19 cellular contexts compared by ENCODE assay signal in the genomic region with DNA sequence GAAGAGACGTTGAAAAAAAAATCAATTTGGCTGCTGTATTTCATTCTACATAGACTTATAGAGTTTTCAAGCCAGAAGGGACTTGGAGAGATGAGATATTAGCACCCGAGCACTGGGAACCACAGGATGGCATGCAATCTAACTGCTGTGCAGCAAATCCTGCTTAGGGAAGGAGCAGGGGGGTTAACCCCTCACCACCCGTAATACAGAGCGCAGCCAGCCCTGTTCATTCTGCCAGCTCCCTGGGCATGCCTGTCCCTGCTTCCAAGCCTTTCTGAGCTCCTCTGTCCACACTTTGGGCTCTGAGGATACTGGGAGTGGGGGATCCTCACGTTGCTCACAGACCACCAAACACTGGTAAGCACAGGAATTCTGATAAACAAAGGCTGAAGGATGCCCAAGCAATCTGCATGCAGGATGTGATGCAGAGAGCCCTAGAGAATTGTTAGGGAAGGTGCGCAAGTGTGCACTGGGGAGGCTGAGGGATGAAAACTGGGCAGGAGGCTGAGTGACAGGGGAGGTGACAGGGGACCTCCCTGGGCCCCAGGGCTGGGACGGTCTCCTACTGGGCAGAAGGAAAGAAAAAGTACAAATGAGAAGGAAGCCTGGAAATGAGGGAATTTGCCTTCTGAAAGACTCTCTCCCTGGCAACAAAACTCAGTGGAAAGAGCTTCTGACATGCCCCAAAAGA.
"Had no signal": no experiment of that assay in that cellular context is flagged by ENCODE, and none has a peak within 500 bp of the region (broad histone marks: within the 10 kb centered on the region; RNA-seq: fewer than 3 reads in every experiment).

No MANE protein-coding gene starts in this region.

- H3K4me3 Mint-ChIP-seq: activated B cell treated with CpG ODN at 0.5 μM for 24 hours; activated CD4-positive, alpha-beta memory T cell treated with anti-CD3 and anti-CD28 coated beads, Interleukin-2, amount 10 ng/mL, durations not matched to agents 7 days and 5 days; activated naive CD8-positive, alpha-beta T cell treated with anti-CD3 and anti-CD28 coated beads for 36 hours; activated T-helper 17 cell treated with anti-CD3 and anti-CD28 coated beads, Interleukin-2, amount 50 U/mL, for 72 hours; T-helper 2 cell treated with Interferon-gamma antibody and Interleukin-4, amounts not matched to agents 5 μg/mL and 100 μg/mL, for 36 hours had no signal

- H3K4me1 ChIP-seq: spleen, tibial artery, uterus had no signal

- H3K27ac Mint-ChIP-seq: activated B cell treated with CpG ODN at 0.5 μM for 24 hours; activated CD4-positive, alpha-beta memory T cell treated with anti-CD3 and anti-CD28 coated beads, Interleukin-2, amount 10 ng/mL, durations not matched to agents 7 days and 5 days; activated naive CD8-positive, alpha-beta T cell treated with anti-CD3 and anti-CD28 coated beads for 36 hours; activated T-helper 17 cell treated with anti-CD3 and anti-CD28 coated beads, Interleukin-2, amount 50 U/mL, for 72 hours; T-helper 2 cell treated with Interferon-gamma antibody and Interleukin-4, amounts not matched to agents 5 μg/mL and 100 μg/mL, for 36 hours had no signal

- H3K27ac ChIP-seq: left ventricle myocardium inferior, spleen, tibial artery, uterus had no signal

- ATAC-seq: activated T-helper 17 cell treated with anti-CD3 and anti-CD28 coated beads, Interleukin-2, amount 50 U/mL, for 72 hours had no signal

- H3K27me3 Mint-ChIP-seq: activated naive CD8-positive, alpha-beta T cell treated with anti-CD3 and anti-CD28 coated beads for 36 hours had no signal

- H3K4me3 ChIP-seq: left ventricle myocardium inferior, spleen, tibial artery, uterus had no signal

- DNase-seq: activated B cell treated with CpG ODN at 0.5 μM for 24 hours; activated CD4-positive, alpha-beta memory T cell treated with anti-CD3 and anti-CD28 coated beads, Interleukin-2, amount 10 ng/mL, durations not matched to agents 7 days and 5 days; activated CD4-positive, alpha-beta T cell treated with anti-CD3 and anti-CD28 coated beads for 4 hours; activated naive CD4-positive, alpha-beta T cell; activated naive CD8-positive, alpha-beta T cell treated with anti-CD3 and anti-CD28 coated beads for 36 hours; activated T-cell treated with anti-CD3 and anti-CD28 coated beads, Interleukin-2, amount 50 U/mL, for 1 hour; amniotic stem cell; erythroblast; foreskin melanocyte; left ventricle myocardium inferior; mammary epithelial cell; spleen; stimulated activated naive CD4-positive, alpha-beta T cell treated with Interleukin-2 at 50 U/mL for 16 hours; substantia nigra; tibial artery; uterus had no signal

- H3K9me3 ChIP-seq: left ventricle myocardium inferior, spleen, tibial artery, uterus had no signal

- FAIRE-seq: TTC549 had no signal

- H3K9me3 Mint-ChIP-seq: activated B cell treated with CpG ODN at 0.5 μM for 24 hours; activated CD4-positive, alpha-beta memory T cell treated with anti-CD3 and anti-CD28 coated beads, Interleukin-2, amount 10 ng/mL, durations not matched to agents 7 days and 5 days; activated naive CD8-positive, alpha-beta T cell treated with anti-CD3 and anti-CD28 coated beads for 36 hours; activated T-helper 17 cell treated with anti-CD3 and anti-CD28 coated beads, Interleukin-2, amount 50 U/mL, for 72 hours; T-helper 2 cell treated with Interferon-gamma antibody and Interleukin-4, amounts not matched to agents 5 μg/mL and 100 μg/mL, for 36 hours had no signal

- H3K36me3 Mint-ChIP-seq: activated naive CD8-positive, alpha-beta T cell treated with anti-CD3 and anti-CD28 coated beads for 36 hours had no signal

- H3K36me3 ChIP-seq: left ventricle myocardium inferior, spleen, tibial artery, uterus had no signal

- H3K27me3 ChIP-seq: uterus had no signal

- H3K4me1 Mint-ChIP-seq: activated B cell treated with CpG ODN at 0.5 μM for 24 hours; activated CD4-positive, alpha-beta memory T cell treated with anti-CD3 and anti-CD28 coated beads, Interleukin-2, amount 10 ng/mL, durations not matched to agents 7 days and 5 days; activated naive CD8-positive, alpha-beta T cell treated with anti-CD3 and anti-CD28 coated beads for 36 hours; activated T-helper 17 cell treated with anti-CD3 and anti-CD28 coated beads, Interleukin-2, amount 50 U/mL, for 72 hours had no signal
